ENCODE assay signal across 25 cellular contexts in the genomic region with DNA sequence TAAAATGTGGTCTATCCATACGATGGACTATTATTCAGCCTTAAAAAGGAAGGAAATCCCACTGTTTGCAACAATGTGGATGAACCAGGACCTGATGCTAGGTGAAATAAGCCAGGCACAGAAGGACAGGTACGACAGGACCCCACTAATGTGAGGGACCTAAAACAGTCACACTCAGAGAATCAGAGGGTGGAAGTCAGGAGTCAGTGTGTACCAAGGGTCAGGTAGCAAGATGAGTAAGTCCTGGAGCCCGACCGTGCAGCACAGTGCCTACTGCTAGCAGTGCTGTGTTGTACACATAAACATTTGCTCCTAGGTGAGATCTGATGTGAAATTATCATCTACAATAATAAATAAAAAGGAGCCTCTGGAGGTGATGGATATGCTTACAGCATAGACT.
"Had no signal": no experiment of that assay in that cellular context is flagged by ENCODE, and none has a peak within 500 bp of the region (broad histone marks: within the 10 kb centered on the region; RNA-seq: fewer than 3 reads in every experiment).

No MANE protein-coding gene starts in this region.

- H3K36me3 Mint-ChIP-seq: natural killer cell had no signal

- H3K9me3 Mint-ChIP-seq: natural killer cell had no signal

- H3K27ac ChIP-seq: dorsolateral prefrontal cortex, epithelial cell of prostate, foreskin keratinocyte, gastroesophageal sphincter, heart left ventricle, hepatocyte, lower lobe of right lung, neutrophil, parathyroid adenoma, suprapubic skin, transverse colon, upper lobe of right lung, uterus had no signal

- H3K27ac Mint-ChIP-seq: natural killer cell; progenitor cell of endocrine pancreas; stimulated activated naive CD8-positive, alpha-beta T cell treated with anti-CD3 and anti-CD28 coated beads, Interleukin-15, amount 100 ng/mL, for 72 hours had no signal

- H3K4me3 ChIP-seq: dorsolateral prefrontal cortex, gastroesophageal sphincter, heart left ventricle, hepatocyte, lower lobe of right lung, smooth muscle cell, suprapubic skin, transverse colon, upper lobe of right lung, uterus had no signal

- DNase-seq: dorsolateral prefrontal cortex; effector CD4-positive, alpha-beta T cell; foreskin keratinocyte; heart left ventricle; left colon; left ventricle myocardium superior; lower lobe of right lung; natural killer cell; stimulated activated CD4-positive, alpha-beta T cell treated with anti-CD3 and anti-CD28 coated beads, Interleukin-12 subunit alpha, Interleukin-12 subunit beta, amount 100 ng/mL, for 4 hours; stimulated activated CD4-positive, alpha-beta T cell treated with anti-CD3 and anti-CD28 coated beads, Interleukin-1b, Interleukin-23, amount 100 ng/mL, for 48 hours; stimulated activated CD4-positive, alpha-beta T cell treated with anti-CD3 and anti-CD28 coated beads, Interleukin-4, amount 100 ng/mL, for 1 hour; stimulated activated CD8-positive, alpha-beta memory T cell treated with anti-CD3 and anti-CD28 coated beads, Interleukin-4, amount 100 ng/mL, for 48 hours; stimulated activated naive CD4-positive, alpha-beta T cell; stimulated activated naive CD8-positive, alpha-beta T cell treated with anti-CD3 and anti-CD28 coated beads, Interleukin-15, amount 100 ng/mL, for 72 hours; transverse colon; upper lobe of right lung; uterus had no signal

- H3K4me3 Mint-ChIP-seq: natural killer cell; stimulated activated naive CD8-positive, alpha-beta T cell treated with anti-CD3 and anti-CD28 coated beads, Interleukin-15, amount 100 ng/mL, for 72 hours had no signal

- H3K4me1 Mint-ChIP-seq: natural killer cell; stimulated activated naive CD8-positive, alpha-beta T cell treated with anti-CD3 and anti-CD28 coated beads, Interleukin-15, amount 100 ng/mL, for 72 hours had no signal
